ENCODE assay signal across 8 cellular contexts in genomic region chrX:47146121-47146935, GRCh38.
DNase-seq lines count a peak whose midpoint lies in the region; ATAC-seq lines count a peak whose summit lies in the region.

No MANE protein-coding gene starts in this region.

- no peak overlapping the region for H2AFZ ChIP-seq in neuron (ENCODE audit: low read depth, low read length)

- DNase-seq in NCI-H524 (lab: John Stamatoyannopoulos, UW) = peak; percentile 74 to 86
- DNase-seq in HuH-7.5 (ENCODE audit: low spot score) = no peak
- no peak for DNase-seq in NCI-H187 treated with DMSO at 0.1 percent for 48 hours (lab: John Stamatoyannopoulos, UW)
- no peak for DNase-seq in central memory CD4-positive, alpha-beta T cell

- H3K4me1 ChIP-seq in ES-I3 (ENCODE audit: insufficient read depth, low read length) (no peaks in the 10 kb centered on the region; the same call in 1 of the 2 replicates), endocrine pancreas (ENCODE audit: control insufficient read depth, insufficient read depth, low read length) (peaks cover 1% of the 10 kb centered on the region), neuron (ENCODE audit: insufficient read depth, low read length) (peaks cover 20% of the 10 kb centered on the region)

- H3K9me3 ChIP-seq in ES-I3 (ENCODE audit: control insufficient read depth, insufficient read depth, low read length) (no peaks in the 10 kb centered on the region), endocrine pancreas (ENCODE audit: control insufficient read depth, low read length) (no peaks in the 10 kb centered on the region), neuron (ENCODE audit: low read length) (peaks cover 6% of the 10 kb centered on the region)

- H3K9ac ChIP-seq in ES-I3 (ENCODE audit: low read depth, low read length) = peak overlapping the region; percentile 75
- H3K9ac ChIP-seq in endocrine pancreas (ENCODE audit: control insufficient read depth, insufficient read depth, low read length) = peak overlapping the region; percentile 67

- H3K36me3 ChIP-seq in ES-I3 (ENCODE audit: insufficient read depth, low read length) = peaks cover 5% of the 10 kb centered on the region; the same call in 1 of the 2 replicates
- no peaks in the 10 kb centered on the region for H3K36me3 ChIP-seq in endocrine pancreas (ENCODE audit: control insufficient read depth, insufficient read depth, low read length)
- H3K36me3 ChIP-seq in neuron (ENCODE audit: insufficient read depth, low read length) = peaks cover 23% of the 10 kb centered on the region

- H3K27me3 ChIP-seq in endocrine pancreas (ENCODE audit: control insufficient read depth, insufficient read depth, low read length) (no peaks in the 10 kb centered on the region), neuron (ENCODE audit: insufficient read depth, low read length) (peaks cover 5% of the 10 kb centered on the region)

- no peak for ATAC-seq in HG03196 (IDR thresholded peaks at IDR 0.05; ENCODE audit: unreplicated experiment)

- H3K4me3 ChIP-seq in endocrine pancreas (ENCODE audit: control insufficient read depth, insufficient read depth, low read length) (peak overlapping the region; percentile 22), neuron (ENCODE audit: low read length) (peak overlapping the region; percentile 95)

Comparison
In these comparisons a context has a peak if more than half of its experiments do, and no peak if none do; other contexts are left out.
1. DNase-seq: peak in NCI-H524 (2 of 2); none in HuH-7.5 (single experiment), NCI-H187 treated with DMSO at 0.1 percent for 48 hours (single experiment) and central memory CD4-positive, alpha-beta T cell (single experiment).